24 cellular contexts compared by ENCODE assay signal in the genomic region with DNA sequence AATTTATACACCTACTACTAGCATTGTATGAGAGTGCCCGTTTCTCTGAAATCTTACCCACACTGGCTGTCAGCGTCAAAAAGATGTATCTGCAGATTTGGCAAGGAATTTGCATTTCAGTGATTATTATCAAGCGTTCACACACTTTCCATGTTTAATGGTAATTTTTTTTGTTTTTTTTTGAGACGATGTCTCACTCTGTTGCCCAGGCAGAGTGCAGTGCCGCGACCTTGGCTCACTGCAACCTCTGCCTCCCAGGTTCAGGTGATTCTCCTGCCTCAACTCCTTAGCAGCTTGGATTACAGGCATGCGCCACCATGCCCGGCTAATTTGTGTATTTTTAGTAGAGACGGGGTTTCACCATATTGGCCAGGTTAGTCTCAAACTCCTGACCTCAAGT. TPM values are rescaled to one million over a fixed set of nuclear protein-coding genes. Genes with fewer than 3 reads are reported as not detected.
DNase-seq lines count a peak whose midpoint lies in the region; ATAC-seq and TF ChIP-seq lines count a peak whose summit lies in the region.
"Had no signal": no experiment of that assay in that cellular context is flagged by ENCODE, and none has a peak within 500 bp of the region (broad histone marks: within the 10 kb centered on the region; RNA-seq: fewer than 3 reads in every experiment).

No MANE protein-coding gene starts in this region.

- BruUV-seq in A673 (replicated peaks; lab: Mats Ljungman, UMichigan) = no TSS peak

- H3K9me3 ChIP-seq in A673 (ENCODE audit: low read depth, low read length, poor library complexity, severe bottlenecking) (no peaks in the 10 kb centered on the region), RWPE2 (ENCODE audit: severe bottlenecking) (peaks cover 6% of the 10 kb centered on the region), gastroesophageal sphincter (no peaks in the 10 kb centered on the region), skeletal muscle satellite cell (replicated peaks; ENCODE audit: low read length) (no peaks in the 10 kb centered on the region), upper lobe of left lung (no peaks in the 10 kb centered on the region)
- H3K9me3 ChIP-seq: Peyer's patch, upper lobe of right lung had no signal

- ATAC-seq in RWPE2 (ENCODE audit: low read depth) = no peak
- no peak for ATAC-seq in gastroesophageal sphincter
- ATAC-seq in upper lobe of left lung (ENCODE audit: low FRiP score in 2 of 2) = no peak
- ATAC-seq: stimulated activated memory B cell treated with anti-CD40 and anti-IgM and Interleukin-4, amounts not matched to agents 10 μg/mL and 1 μg/mL and 100 μg/mL, for 72 hours; upper lobe of right lung had no signal

- TF ChIP-seq CTCF in A673 (conservative IDR thresholded peaks at IDR 0.05; ENCODE audit: low read depth, low read length) (no peak), RWPE2 (IDR thresholded peaks at IDR 0.05; ENCODE audit: poor library complexity, severe bottlenecking) (no peak), gastroesophageal sphincter (IDR thresholded peaks at IDR 0.05) (no peak), upper lobe of left lung (IDR thresholded peaks at IDR 0.05) (no peak)

- intact Hi-C loops in A673 (cut with micrococcal nuclease; ENCODE audit: unreplicated experiment) = loop anchor here (5.0 kb wide), 1 partner anchor 137 kb away; no protein-coding TSS in a partner anchor

- H3K9ac ChIP-seq in skeletal muscle satellite cell (ENCODE audit: low read depth, low read length) = peak overlapping the region; percentile 79

- CTCF ChIA-PET in A673 (lab: Charles Lee) = no interaction called here

- TF ChIP-seq POLR2A in gastroesophageal sphincter (IDR thresholded peaks at IDR 0.05) (no peak), upper lobe of left lung (IDR thresholded peaks at IDR 0.05) (no peak)

- no peaks in the 10 kb centered on the region for H3K27me3 ChIP-seq in A673 (replicated peaks; ENCODE audit: insufficient read depth, low read depth, low read length, poor library complexity)
- H3K27me3 ChIP-seq in RWPE2 (ENCODE audit: insufficient read depth, poor library complexity, severe bottlenecking) = no peaks in the 10 kb centered on the region
- H3K27me3 ChIP-seq in gastroesophageal sphincter = no peaks in the 10 kb centered on the region
- H3K27me3 ChIP-seq in skeletal muscle satellite cell (ENCODE audit: control insufficient read depth, insufficient read depth, low read length) = no peaks in the 10 kb centered on the region
- H3K27me3 ChIP-seq in upper lobe of left lung = no peaks in the 10 kb centered on the region
- H3K27me3 ChIP-seq: Peyer's patch, upper lobe of right lung had no signal

- H3K27ac ChIP-seq in A673 (ENCODE audit: low read depth, low read length, poor library complexity, severe bottlenecking) (peak overlapping the region; percentile 51), RWPE2 (ENCODE audit: poor library complexity, severe bottlenecking) (peak overlapping the region; percentile 100), gastroesophageal sphincter (peak overlapping the region; percentile 13 to 98 (median 96)), upper lobe of left lung (peak overlapping the region in 1 of 4 donors; percentile 51)
- H3K27ac ChIP-seq: C4-2B, WERI-Rb-1 had no signal

- DNase-seq in A673 (ENCODE audit: low spot score) (no peak), RWPE2 (ENCODE audit: low spot score) (no peak), upper lobe of left lung (no peak), D341Med (ENCODE audit: low spot score) (no peak), dedifferentiated amniotic fluid mesenchymal stem cell (ENCODE audit: extremely low spot score) (no peak), hypothalamus (lab: John Stamatoyannopoulos, UW) (no peak)
- DNase-seq: activated naive CD8-positive, alpha-beta T cell treated with anti-CD3 and anti-CD28 coated beads for 36 hours; endodermal cell; H7; NCI-H146; NCI-H510A; Peyer's patch; stimulated activated CD4-positive, alpha-beta T cell treated with anti-CD3 and anti-CD28 coated beads, Interleukin-2, amount 100 ng/mL, for 24 hours; upper lobe of right lung; WERI-Rb-1 had no signal

- TF ChIP-seq EP300 in gastroesophageal sphincter (IDR thresholded peaks at IDR 0.05) = no peak
- no peak for TF ChIP-seq EP300 in upper lobe of left lung (IDR thresholded peaks at IDR 0.05)

- H3K4me1 ChIP-seq in A673 (ENCODE audit: insufficient read depth, low read length, poor library complexity, severe bottlenecking) = peaks cover 58% of the 10 kb centered on the region
- peaks cover 34% of the 10 kb centered on the region for H3K4me1 ChIP-seq in RWPE2 (ENCODE audit: insufficient read depth, poor library complexity, severe bottlenecking)
- peaks cover 8 to 99% (median 27%) of the 10 kb centered on the region in 3 donors for H3K4me1 ChIP-seq in gastroesophageal sphincter
- peaks cover 58% of the 10 kb centered on the region for H3K4me1 ChIP-seq in skeletal muscle satellite cell (ENCODE audit: control insufficient read depth, insufficient read depth, low read length)
- H3K4me1 ChIP-seq in upper lobe of left lung = peaks cover 30 to 42% (median 34%) of the 10 kb centered on the region in 4 donors

- no peak overlapping the region for H3K4me3 ChIP-seq in A673 (ENCODE audit: low read depth, low read length, poor library complexity, severe bottlenecking)
- H3K4me3 ChIP-seq in RWPE2 (ENCODE audit: severe bottlenecking) = no peak overlapping the region
- H3K4me3 ChIP-seq in gastroesophageal sphincter = no peak overlapping the region
- no peak overlapping the region for H3K4me3 ChIP-seq in skeletal muscle satellite cell (ENCODE audit: low read length)
- H3K4me3 ChIP-seq in upper lobe of left lung = no peak overlapping the region
- H3K4me3 ChIP-seq: Peyer's patch, skin epidermis, upper lobe of right lung had no signal

- H3K4me2 ChIP-seq in skeletal muscle satellite cell (ENCODE audit: low read length) = no peak overlapping the region

- POLR2A ChIA-PET in A673 (lab: Charles Lee; ENCODE audit: low non-redundant PET) = no interaction called here

- WGBS in gastroesophageal sphincter (ENCODE audit: low coverage in 1 of 2), 2 donors = 43 to 47% methylated on average over 4 to 9 of the region's 9 CpGs
- WGBS in upper lobe of left lung, 2 donors = 86 to 91% methylated on average over 9 of the region's 9 CpGs

- H3K36me3 ChIP-seq in A673 (ENCODE audit: insufficient read depth, low read length, poor library complexity, severe bottlenecking) (peaks cover 9% of the 10 kb centered on the region), RWPE2 (ENCODE audit: low read depth) (peaks cover 14% of the 10 kb centered on the region), gastroesophageal sphincter (peaks cover 0 to 6% of the 10 kb centered on the region in 2 donors), skeletal muscle satellite cell (ENCODE audit: insufficient read depth, low read length) (peaks cover 7% of the 10 kb centered on the region), upper lobe of left lung (peaks cover 0 to 5% (median 2%) of the 10 kb centered on the region in 4 donors)

RNA-seq across cellular contexts. Expression of a gene that starts 14.3 kb away (rescaled TPM):
- total RNA-seq in A673 (2021) (78.6 and 81.3 TPM in 2 replicates), gastroesophageal sphincter (100 to 1,000 TPM in 3 of 4 donors, 10 to 100 TPM in 1; 81.4 to 147 (median 125) TPM), upper lobe of left lung (10 to 100 TPM; 39.8 to 56.5 (median 47.0) TPM)
- 83.4 and 89.8 TPM in 2 replicates for total RNA-seq in skeletal muscle satellite cell (2012; rRNA removed)

RNA-seq across cellular contexts. Expression of a gene that starts 47.3 kb away (rescaled TPM):
- total RNA-seq in A673 (2021) (not detected in 2 replicates), gastroesophageal sphincter (not detected), upper lobe of left lung (not detected)
- total RNA-seq in skeletal muscle satellite cell (2012; rRNA removed) = not detected in 2 replicates
- total RNA-seq: activated naive CD8-positive, alpha-beta T cell treated with anti-CD3 and anti-CD28 coated beads for 36 hours; activated T-helper 2 cell treated with anti-CD3 and anti-CD28 coated beads, Interferon-gamma antibody, Interleukin-2, Interleukin-4, amounts not matched to agents 10 μg/mL and 5 μg/mL and 100 μg/mL, durations not matched to agents 14 hours and 24 hours and 36 hours; endodermal cell; fibroblast of lung; H7; mesenteric fat pad; Peyer's patch; progenitor cell of endocrine pancreas; upper lobe of right lung had no signal
